Comparison of ENCODE assay signal across 14 cellular contexts in the genomic region with DNA sequence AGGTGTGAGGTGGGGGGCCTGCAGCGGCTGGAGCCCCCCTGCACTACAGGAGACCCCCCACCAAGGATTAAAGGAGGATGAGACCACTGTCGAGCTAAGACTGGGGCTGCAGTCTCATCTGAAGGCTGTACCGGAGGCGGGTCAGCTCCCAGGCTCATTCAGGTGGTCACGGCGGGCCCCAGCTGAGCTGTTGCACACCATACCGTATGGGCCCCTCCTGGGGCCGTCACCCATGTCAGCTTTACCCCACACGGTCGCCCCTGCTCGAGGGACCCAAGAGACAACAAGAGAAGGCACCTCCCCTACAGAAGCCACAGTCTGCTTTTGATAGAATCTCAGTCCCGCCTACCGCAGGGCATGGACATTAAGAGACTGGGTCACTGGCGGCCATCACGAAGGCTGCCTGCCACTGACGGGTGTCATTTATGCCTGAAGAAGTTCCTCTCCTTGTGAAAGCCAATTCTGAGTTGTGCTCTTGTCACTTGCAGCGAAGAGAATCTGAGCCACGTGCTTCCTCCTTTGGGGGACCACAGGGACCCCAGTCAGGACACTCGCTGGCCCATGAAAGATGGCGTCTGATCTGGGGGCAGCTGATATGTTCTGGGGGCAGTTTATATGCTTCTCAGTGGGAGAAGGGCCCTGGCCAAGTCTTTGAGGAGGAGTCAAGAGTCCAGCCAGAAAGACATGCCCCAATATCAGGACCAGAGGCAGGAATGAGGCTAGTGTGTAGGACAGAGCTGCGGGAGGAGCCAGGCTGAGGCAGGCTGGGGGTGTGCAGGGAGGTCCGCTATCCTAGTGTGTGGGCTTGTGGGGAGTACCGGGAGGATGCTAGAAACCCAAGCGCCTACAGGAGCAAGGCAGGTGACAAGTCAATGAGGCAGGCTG.
"Had no signal": no experiment of that assay in that cellular context is flagged by ENCODE, and none has a peak within 500 bp of the region (broad histone marks: within the 10 kb centered on the region; RNA-seq: fewer than 3 reads in every experiment).

No MANE protein-coding gene starts in this region.

- H3K4me1 Mint-ChIP-seq: central memory CD8-positive, alpha-beta T cell had no signal

- H3K9me3 ChIP-seq: body of pancreas, pancreas, transverse colon had no signal

- H3K27ac Mint-ChIP-seq: activated naive CD4-positive, alpha-beta T cell treated with anti-CD3 and anti-CD28 coated beads for 36 hours; dendritic cell treated with granulocyte-macrophage colony-stimulating factor and Interleukin-4, amounts not matched to agents 40 ng/mL and 50 ng/mL, for 4 days; stimulated activated naive B cell treated with anti-CD40 and anti-IgM and Interleukin-4, amounts not matched to agents 10 μg/mL and 1 μg/mL and 100 μg/mL, for 72 hours; T-helper 2 cell treated with Interferon-gamma antibody and Interleukin-4, amounts not matched to agents 5 μg/mL and 100 μg/mL, for 36 hours had no signal

- H3K27me3 Mint-ChIP-seq: central memory CD8-positive, alpha-beta T cell had no signal

- H3K9me3 Mint-ChIP-seq: central memory CD8-positive, alpha-beta T cell had no signal

- H3K4me3 Mint-ChIP-seq: activated naive CD4-positive, alpha-beta T cell treated with anti-CD3 and anti-CD28 coated beads for 36 hours; central memory CD8-positive, alpha-beta T cell; dendritic cell treated with granulocyte-macrophage colony-stimulating factor and Interleukin-4, amounts not matched to agents 40 ng/mL and 50 ng/mL, for 4 days; stimulated activated naive B cell treated with anti-CD40 and anti-IgM and Interleukin-4, amounts not matched to agents 10 μg/mL and 1 μg/mL and 100 μg/mL, for 72 hours; T-helper 2 cell treated with Interferon-gamma antibody and Interleukin-4, amounts not matched to agents 5 μg/mL and 100 μg/mL, for 36 hours had no signal

- DNase-seq: activated CD4-positive, alpha-beta T cell treated with anti-CD3 and anti-CD28 coated beads, Interleukin-2, amount 50 U/mL, for 4 hours; activated CD4-positive, CD25-positive, alpha-beta regulatory T cell treated with anti-CD3 and anti-CD28 coated beads, Interleukin-2, amount 50 U/mL, for 72 hours; activated naive CD4-positive, alpha-beta T cell treated with anti-CD3 and anti-CD28 coated beads for 36 hours; erythroblast; hippocampal formation; retina; stimulated activated CD4-positive, alpha-beta T cell treated with anti-CD3 and anti-CD28 coated beads, Interleukin-1b, Interleukin-23, amount 100 ng/mL, for 48 hours; stimulated activated naive B cell treated with anti-CD40 and anti-IgM and Interleukin-4, amounts not matched to agents 10 μg/mL and 1 μg/mL and 100 μg/mL, for 72 hours; transverse colon had no signal

- H3K36me3 ChIP-seq: pancreas, transverse colon had no signal

- ATAC-seq: body of pancreas; pancreas; stimulated activated naive B cell treated with anti-CD40 and anti-IgM and Interleukin-4, amounts not matched to agents 10 μg/mL and 1 μg/mL and 100 μg/mL, for 72 hours had no signal

- H3K4me3 ChIP-seq: body of pancreas, pancreas, transverse colon had no signal

- H3K36me3 Mint-ChIP-seq: stimulated activated naive B cell treated with anti-CD40 and anti-IgM and Interleukin-4, amounts not matched to agents 10 μg/mL and 1 μg/mL and 100 μg/mL, for 72 hours had no signal

- H3K27me3 ChIP-seq: body of pancreas, pancreas, transverse colon had no signal

- H3K27ac ChIP-seq: body of pancreas, pancreas, transverse colon had no signal
